ENCODE assay signal across 26 cellular contexts in genomic region chr21:18477059-18477458, GRCh38.
"Had no signal": no experiment of that assay in that cellular context is flagged by ENCODE, and none has a peak within 500 bp of the region (broad histone marks: within the 10 kb centered on the region; RNA-seq: fewer than 3 reads in every experiment).

No MANE protein-coding gene starts in this region.

- H3K27me3 ChIP-seq: breast epithelium had no signal

- H3K36me3 ChIP-seq: breast epithelium had no signal

- H3K4me3 ChIP-seq: breast epithelium, SK-N-MC had no signal

- FAIRE-seq: TTC549 had no signal

- ATAC-seq: activated T-helper 17 cell treated with anti-CD3 and anti-CD28 coated beads, Interleukin-2, amount 50 U/mL, for 72 hours; Right ventricle myocardium inferior; T-cell had no signal

- H3K9me3 ChIP-seq: breast epithelium had no signal

- DNase-seq: activated CD4-positive, alpha-beta memory T cell treated with anti-CD3 and anti-CD28 coated beads for 36 hours; activated CD4-positive, alpha-beta T cell treated with anti-CD3 and anti-CD28 coated beads, Interleukin-2, amount 10 ng/mL, durations not matched to agents 7 days and 5 days; activated CD4-positive, CD25-positive, alpha-beta regulatory T cell; activated CD8-positive, alpha-beta memory T cell treated with anti-CD3 and anti-CD28 coated beads for 24 hours; activated gamma-delta T cell treated with Interleukin-2 at 50 U/mL for 16 hours; activated naive CD4-positive, alpha-beta T cell treated with anti-CD3 and anti-CD28 coated beads, Interleukin-2, amount 50 U/mL, for 16 hours; activated T-cell treated with anti-CD3 and anti-CD28 coated beads, Interleukin-2, amount 50 U/mL, for 48 hours; aorta; central memory CD4-positive, alpha-beta T cell; MM.1S; NCI-H1105; NCI-H1436; NCI-H1694 treated with DMSO at 0.1 percent for 48 hours; NCI-H2029 treated with DMSO at 0.1 percent for 48 hours; NCI-H446; NCI-H524; RPMI8226; T-cell; T-helper 2 cell; T1000 had no signal

- H3K27ac ChIP-seq: breast epithelium, SK-N-MC, VCaP had no signal

- H3K4me1 ChIP-seq: breast epithelium had no signal
